In the genomic region with DNA sequence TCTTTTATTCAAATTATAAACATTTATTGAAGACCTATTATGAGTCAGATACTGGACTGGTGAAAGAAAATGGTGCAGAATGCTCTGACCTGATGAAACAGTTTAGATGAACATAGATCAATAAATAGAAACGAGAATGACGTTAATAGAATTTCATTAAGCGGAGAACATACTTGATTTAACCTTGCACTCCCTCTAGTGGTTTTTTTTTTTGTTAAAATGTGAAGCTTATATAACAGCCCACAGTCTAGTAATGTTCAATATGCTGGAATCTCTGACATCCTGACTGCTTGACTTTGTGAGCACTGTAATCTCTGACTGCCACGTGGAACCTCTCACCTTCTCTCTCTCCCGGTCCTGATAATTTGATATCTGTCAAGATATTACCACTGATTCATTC, we compare ENCODE assay signal across 9 cellular contexts. TPM values are rescaled to one million over a fixed set of nuclear protein-coding genes. Genes with fewer than 3 reads are reported as not detected.
A peak's percentile ranks its signal among the peaks of the same experiment; 100 is the strongest.
DNase-seq lines count a peak whose midpoint lies in the region; ATAC-seq and TF ChIP-seq lines count a peak whose summit lies in the region.
"Had no signal": no experiment of that assay in that cellular context is flagged by ENCODE, and none has a peak within 500 bp of the region (broad histone marks: within the 10 kb centered on the region; RNA-seq: fewer than 3 reads in every experiment).

No MANE protein-coding gene starts in this region.

- POLR2A ChIA-PET in HEK293 (lab: Yijun Ruan, JAX) = interaction anchor here (0.6 to 1.2 kb wide), 2 partner anchors 263 to 630 kb away, joined by 4 read pairs; a partner anchor contains a TSS

- H3K4me3 ChIP-seq in HEK293 (ENCODE audit: low read depth, low read length) (no peak overlapping the region), heart left ventricle (peak overlapping the region in 1 of 12 donors; percentile 1), Peyer's patch (no peak overlapping the region), stomach (no peak overlapping the region)

- no peaks in the 10 kb centered on the region for H3K4me1 ChIP-seq in HEK293 (ENCODE audit: control insufficient read depth, insufficient read depth, low read length)
- H3K4me1 ChIP-seq in heart left ventricle = peaks cover 0 to 13% (median 0%) of the 10 kb centered on the region in 12 donors
- H3K4me1 ChIP-seq in Peyer's patch = no peaks in the 10 kb centered on the region
- peaks cover 0 to 6% (median 0%) of the 10 kb centered on the region in 4 donors for H3K4me1 ChIP-seq in stomach

- TF ChIP-seq EP300 in stomach (IDR thresholded peaks at IDR 0.05) = no peak

- DNase-seq in heart left ventricle (no peak), Peyer's patch (no peak), stomach (no peak)

- intact Hi-C loops in heart left ventricle (cut with DNase I) (loop anchor here in 9 of 10 donors (2.0 to 10.0 kb wide), 7 partner anchors 158 to 536 kb away; a partner anchor contains a TSS), stomach (cut with DNase I; ENCODE audit: low total_unique reads) (no loop called here)

- 2 to 20% (median 11%) methylated on average over 5 of the region's 5 CpGs for WGBS in heart left ventricle, 4 donors
- WGBS in stomach, 5 donors = 7 to 21% (median 13%) methylated on average over 5 of the region's 5 CpGs

- TF ChIP-seq CTCF in 22Rv1 (IDR thresholded peaks at IDR 0.05) = peak; percentile 39; the same call in 1 of the 2 replicates
- TF ChIP-seq CTCF in HEK293 (tag by site-specific recombination; IDR thresholded peaks at IDR 0.05) = no peak; the same call in 1 of the 2 replicates
- TF ChIP-seq CTCF in heart left ventricle (IDR thresholded peaks at IDR 0.05) = peak in 9 of 12 donors; percentile 21 to 51 (median 37)
- peak in 2 of 6 experiments; percentile 20 to 28 for TF ChIP-seq CTCF in Peyer's patch (IDR thresholded peaks at IDR 0.05)
- peak in 3 of 7 experiments; percentile 16 to 28 (median 19) for TF ChIP-seq CTCF in stomach (IDR thresholded peaks at IDR 0.05)

- CTCF ChIA-PET in HEK293 (lab: Yijun Ruan, JAX) = interaction anchor here (0.5 to 7.3 kb wide), 17 partner anchors 8 to 1123 kb away, joined by 3 to 87 read pairs (median 4); a partner anchor contains a TSS

- peak; percentile 87 for ATAC-seq in SK-N-SH treated with all-trans-retinoic acid at 6 μM for 48 hours
- peak in 3 of 4 donors; percentile 33 to 59 (median 53) for ATAC-seq in heart left ventricle
- ATAC-seq in HG03095 (IDR thresholded peaks at IDR 0.05; ENCODE audit: unreplicated experiment) = no peak
- no peak for ATAC-seq in HG03565 (IDR thresholded peaks at IDR 0.05; ENCODE audit: unreplicated experiment)

- H3K27me3 ChIP-seq in heart left ventricle = peaks cover 0 to 4% (median 0%) of the 10 kb centered on the region in 9 donors
- no peaks in the 10 kb centered on the region for H3K27me3 ChIP-seq in Peyer's patch
- H3K27me3 ChIP-seq in stomach = no peaks in the 10 kb centered on the region

- H3K27ac ChIP-seq in 22Rv1 (no peak overlapping the region), HEK293 (ENCODE audit: extremely low read depth, low read depth, low read length) (no peak overlapping the region), heart left ventricle (peak overlapping the region in 4 of 12 donors; percentile 9 to 35 (median 30)), Peyer's patch (no peak overlapping the region), stomach (no peak overlapping the region)
- H3K27ac ChIP-seq: KMS-11 had no signal

- no peaks in the 10 kb centered on the region for H3K9me3 ChIP-seq in HEK293 (ENCODE audit: control insufficient read depth, insufficient read depth, low read depth, low read length)
- H3K9me3 ChIP-seq in heart left ventricle = no peaks in the 10 kb centered on the region
- H3K9me3 ChIP-seq in Peyer's patch = no peaks in the 10 kb centered on the region
- H3K9me3 ChIP-seq in stomach = no peaks in the 10 kb centered on the region

- H3K36me3 ChIP-seq in HEK293 (ENCODE audit: control insufficient read depth in 2 of 2, insufficient read depth in 1 of 2, low read length in 2 of 2) (peaks cover 0 to 13% of the 10 kb centered on the region in 2 experiments; a peak in 2 of 3 replicates), heart left ventricle (peaks cover 0 to 3% (median 0%) of the 10 kb centered on the region in 9 donors), Peyer's patch (no peaks in the 10 kb centered on the region), stomach (peaks cover 0 to 12% (median 0%) of the 10 kb centered on the region in 4 donors)

- TF ChIP-seq POLR2A in heart left ventricle (IDR thresholded peaks at IDR 0.05) = no peak
- no peak for TF ChIP-seq POLR2A in Peyer's patch (IDR thresholded peaks at IDR 0.05)
- no peak for TF ChIP-seq POLR2A in stomach (IDR thresholded peaks at IDR 0.05)

TF ChIP-seq in HEK293, 187 proteins besides CTCF, POLR2A, EP300 and RAD21:
- peak; percentile 67 for TF ChIP-seq ZNF654 (tag by site-specific recombination; IDR thresholded peaks at IDR 0.05; ENCODE audit: low read depth)
- no peak for TF ChIP-seq ZFP37 (tag by site-specific recombination; IDR thresholded peaks at IDR 0.05)
- no peak for TF ChIP-seq ZNF433 (tag by site-specific recombination; IDR thresholded peaks at IDR 0.05; ENCODE audit: low read depth)
- peak; percentile 34 for TF ChIP-seq ZNF510 (tag by site-specific recombination; IDR thresholded peaks at IDR 0.05; ENCODE audit: insufficient replicate concordance)
- TF ChIP-seq ZNF660 (tag by site-specific recombination; IDR thresholded peaks at IDR 0.05) = 0 out of 2 replicates have a peak, but pooled peaks have one; percentile 25
TF ChIP-seq in HEK293: peak in this region for 3.

TF ChIP-seq in SK-N-SH treated with all-trans-retinoic acid at 6 μM for 48 hours, 23 proteins besides CTCF, POLR2A, EP300 and RAD21:
- TF ChIP-seq ZFP30 (CRISPR knock-in tag; IDR thresholded peaks at IDR 0.05) = no peak
- TF ChIP-seq RARB (CRISPR knock-in tag; IDR thresholded peaks at IDR 0.05) = no peak
- TF ChIP-seq, protein P1, sequence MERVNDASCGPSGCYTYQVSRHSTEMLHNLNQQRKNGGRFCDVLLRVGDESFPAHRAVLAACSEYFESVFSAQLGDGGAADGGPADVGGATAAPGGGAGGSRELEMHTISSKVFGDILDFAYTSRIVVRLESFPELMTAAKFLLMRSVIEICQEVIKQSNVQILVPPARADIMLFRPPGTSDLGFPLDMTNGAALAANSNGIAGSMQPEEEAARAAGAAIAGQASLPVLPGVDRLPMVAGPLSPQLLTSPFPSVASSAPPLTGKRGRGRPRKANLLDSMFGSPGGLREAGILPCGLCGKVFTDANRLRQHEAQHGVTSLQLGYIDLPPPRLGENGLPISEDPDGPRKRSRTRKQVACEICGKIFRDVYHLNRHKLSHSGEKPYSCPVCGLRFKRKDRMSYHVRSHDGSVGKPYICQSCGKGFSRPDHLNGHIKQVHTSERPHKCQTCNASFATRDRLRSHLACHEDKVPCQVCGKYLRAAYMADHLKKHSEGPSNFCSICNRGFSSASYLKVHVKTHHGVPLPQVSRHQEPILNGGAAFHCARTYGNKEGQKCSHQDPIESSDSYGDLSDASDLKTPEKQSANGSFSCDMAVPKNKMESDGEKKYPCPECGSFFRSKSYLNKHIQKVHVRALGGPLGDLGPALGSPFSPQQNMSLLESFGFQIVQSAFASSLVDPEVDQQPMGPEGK (CRISPR knock-in tag; IDR thresholded peaks at IDR 0.05; ENCODE audit: borderline replicate concordance) = no peak
- no peak for TF ChIP-seq ZC3H10 (CRISPR knock-in tag; IDR thresholded peaks at IDR 0.05)
- TF ChIP-seq, protein P2, sequence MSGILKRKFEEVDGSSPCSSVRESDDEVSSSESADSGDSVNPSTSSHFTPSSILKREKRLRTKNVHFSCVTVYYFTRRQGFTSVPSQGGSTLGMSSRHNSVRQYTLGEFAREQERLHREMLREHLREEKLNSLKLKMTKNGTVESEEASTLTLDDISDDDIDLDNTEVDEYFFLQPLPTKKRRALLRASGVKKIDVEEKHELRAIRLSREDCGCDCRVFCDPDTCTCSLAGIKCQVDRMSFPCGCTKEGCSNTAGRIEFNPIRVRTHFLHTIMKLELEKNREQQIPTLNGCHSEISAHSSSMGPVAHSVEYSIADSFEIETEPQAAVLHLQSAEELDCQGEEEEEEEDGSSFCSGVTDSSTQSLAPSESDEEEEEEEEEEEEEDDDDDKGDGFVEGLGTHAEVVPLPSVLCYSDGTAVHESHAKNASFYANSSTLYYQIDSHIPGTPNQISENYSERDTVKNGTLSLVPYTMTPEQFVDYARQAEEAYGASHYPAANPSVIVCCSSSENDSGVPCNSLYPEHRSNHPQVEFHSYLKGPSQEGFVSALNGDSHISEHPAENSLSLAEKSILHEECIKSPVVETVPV (CRISPR knock-in tag; IDR thresholded peaks at IDR 0.05) = no peak
- no peak for TF ChIP-seq GLIS3 (CRISPR knock-in tag; IDR thresholded peaks at IDR 0.05)
TF ChIP-seq in SK-N-SH treated with all-trans-retinoic acid at 6 μM for 48 hours: peak in this region for 0.

RNA-seq across cellular contexts. Expression of a gene that starts 32.3 kb away (rescaled TPM):
- total RNA-seq in heart left ventricle (10 to 100 TPM; 16.1 to 28.1 (median 18.5) TPM), Peyer's patch (10 to 100 TPM; 24.2 to 48.9 (median 46.0) TPM), stomach (10 to 100 TPM; 13.0 to 61.1 (median 43.3) TPM)
- polyA plus RNA-seq in heart left ventricle (10 to 100 TPM; 22.3 to 26.1 TPM), stomach (10 to 100 TPM; 26.3 to 32.4 (median 31.2) TPM)

Comparison
In these comparisons a context has a peak if more than half of its experiments do, and no peak if none do; other contexts are left out.
1. ATAC-seq: peak in SK-N-SH treated with all-trans-retinoic acid at 6 μM for 48 hours (single experiment) and heart left ventricle (3 of 4); none in HG03095 (single experiment) and HG03565 (single experiment).